Comparison of ENCODE assay signal across 13 cellular contexts in the genomic region with DNA sequence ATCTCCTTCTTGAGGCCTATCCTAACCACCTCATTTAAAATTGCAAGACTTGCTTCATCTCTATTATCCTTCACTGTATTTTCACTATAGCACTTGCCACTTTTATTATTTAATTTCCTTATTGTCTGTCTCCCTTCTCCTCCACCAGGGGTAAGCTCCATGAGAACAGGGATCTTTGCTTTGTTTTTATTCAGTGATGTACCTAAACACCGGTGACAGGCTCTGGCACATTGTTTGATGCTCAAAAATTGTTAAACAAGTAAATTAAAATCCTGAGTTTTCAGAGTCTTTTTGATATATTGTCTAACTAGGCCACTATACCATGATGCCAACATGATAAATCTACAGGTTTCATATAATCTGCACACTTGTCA. TPM values are rescaled to one million over a fixed set of nuclear protein-coding genes. Genes with fewer than 3 reads are reported as not detected.
DNase-seq lines count a peak whose midpoint lies in the region; ATAC-seq and TF ChIP-seq lines count a peak whose summit lies in the region.
"Had no signal": no experiment of that assay in that cellular context is flagged by ENCODE, and none has a peak within 500 bp of the region (broad histone marks: within the 10 kb centered on the region; RNA-seq: fewer than 3 reads in every experiment).

No MANE protein-coding gene starts in this region.

- H3K9me3 Mint-ChIP-seq in activated CD8-positive, alpha-beta memory T cell treated with anti-CD3 and anti-CD28 coated beads, Interleukin-2, amount 10 ng/mL, durations not matched to agents 7 days and 5 days (ENCODE audit: low read depth), result no peaks in the 10 kb centered on the region
- H3K9me3 Mint-ChIP-seq: activated T-helper 17 cell treated with anti-CD3 and anti-CD28 coated beads, Interleukin-2, amount 50 U/mL, for 72 hours had no signal

- H3K4me1 Mint-ChIP-seq in activated CD8-positive, alpha-beta memory T cell treated with anti-CD3 and anti-CD28 coated beads, Interleukin-2, amount 10 ng/mL, durations not matched to agents 7 days and 5 days, result peaks cover 29% of the 10 kb centered on the region

- peak overlapping the region; percentile 100 for H3K27ac ChIP-seq in ascending aorta
- H3K27ac ChIP-seq in muscle layer of colon (ENCODE audit: low read depth, low read length), result peak overlapping the region; percentile 29
- H3K27ac ChIP-seq in transverse colon, result peak overlapping the region; percentile 5 to 44 (median 36)
- H3K27ac ChIP-seq in right cardiac atrium (ENCODE audit: low read length), result no peak overlapping the region
- H3K27ac ChIP-seq: KMS-11 had no signal

- in situ Hi-C loops in transverse colon (cut with MboI; ENCODE audit: low pct_ligation_motif_present in 1 of 4, low pct_unique_long_range_greater_than_20kb in 1 of 4, low sequenced_read_pairs in 3 of 4), result no loop called here

- no peak overlapping the region for H3K9ac ChIP-seq in muscle layer of colon (ENCODE audit: low read length)
- H3K9ac ChIP-seq: KMS-11 had no signal

- peak overlapping the region in 1 of 2 donors; percentile 17 for H3K4me3 ChIP-seq in ascending aorta
- no peak overlapping the region for H3K4me3 ChIP-seq in muscle layer of colon (ENCODE audit: low read depth in 1 of 2, low read length in 2 of 2)
- no peak overlapping the region for H3K4me3 ChIP-seq in transverse colon
- no peak overlapping the region for H3K4me3 ChIP-seq in right cardiac atrium (ENCODE audit: low read length)
- H3K4me3 ChIP-seq: vagina had no signal

- no peak for TF ChIP-seq EP300 in transverse colon (IDR thresholded peaks at IDR 0.05; ENCODE audit: low read depth)

- no peak for TF ChIP-seq POLR2A in transverse colon (IDR thresholded peaks at IDR 0.05)

- ATAC-seq in activated CD8-positive, alpha-beta memory T cell treated with anti-CD3 and anti-CD28 coated beads, Interleukin-2, amount 10 ng/mL, durations not matched to agents 7 days and 5 days, result no peak
- no peak for ATAC-seq in right cardiac atrium
- ATAC-seq: activated T-helper 17 cell treated with anti-CD3 and anti-CD28 coated beads, Interleukin-2, amount 50 U/mL, for 72 hours had no signal

- WGBS in transverse colon (ENCODE audit: low coverage in 1 of 2), 2 donors, result 63 to 89% methylated on average over 1 of the region's 1 CpG
- 85% methylated on average over 1 of the region's 1 CpG for whole genome bisulfite sequencing in right cardiac atrium

- TF ChIP-seq CTCF in ascending aorta (IDR thresholded peaks at IDR 0.05), result peak in 1 of 3 experiments; percentile 6
- TF ChIP-seq CTCF in transverse colon (IDR thresholded peaks at IDR 0.05), result peak in 3 of 5 experiments; percentile 13 to 33 (median 16)

- no peaks in the 10 kb centered on the region for H3K9me3 ChIP-seq in ascending aorta
- H3K9me3 ChIP-seq in muscle layer of colon (ENCODE audit: low read length), result no peaks in the 10 kb centered on the region
- H3K9me3 ChIP-seq in transverse colon, result no peaks in the 10 kb centered on the region
- H3K9me3 ChIP-seq in right cardiac atrium (ENCODE audit: control insufficient read depth, low read length), result no peaks in the 10 kb centered on the region
- H3K9me3 ChIP-seq: vagina had no signal

- H3K27ac Mint-ChIP-seq in activated CD8-positive, alpha-beta memory T cell treated with anti-CD3 and anti-CD28 coated beads, Interleukin-2, amount 10 ng/mL, durations not matched to agents 7 days and 5 days, result peak overlapping the region; percentile 12
- H3K27ac Mint-ChIP-seq: activated T-helper 17 cell treated with anti-CD3 and anti-CD28 coated beads, Interleukin-2, amount 50 U/mL, for 72 hours had no signal

- CTCF ChIA-PET in activated CD8-positive, alpha-beta memory T cell treated with anti-CD3 and anti-CD28 coated beads, Interleukin-2, amount 10 ng/mL, durations not matched to agents 7 days and 5 days (lab: Charles Lee), result no interaction called here

- no peaks in the 10 kb centered on the region for H3K27me3 Mint-ChIP-seq in activated CD8-positive, alpha-beta memory T cell treated with anti-CD3 and anti-CD28 coated beads, Interleukin-2, amount 10 ng/mL, durations not matched to agents 7 days and 5 days
- H3K27me3 Mint-ChIP-seq: activated T-helper 17 cell treated with anti-CD3 and anti-CD28 coated beads, Interleukin-2, amount 50 U/mL, for 72 hours had no signal

- DNase-seq in activated CD8-positive, alpha-beta memory T cell treated with anti-CD3 and anti-CD28 coated beads, Interleukin-2, amount 10 ng/mL, durations not matched to agents 7 days and 5 days, result no peak
- DNase-seq in activated CD8-positive, alpha-beta memory T cell treated with anti-CD3 and anti-CD28 coated beads for 24 hours, result no peak
- DNase-seq in ascending aorta (ENCODE audit: low spot score in 2 of 2), result no peak
- no peak for DNase-seq in transverse colon
- DNase-seq in right cardiac atrium, result no peak
- DNase-seq in NCI-H526 (lab: John Stamatoyannopoulos, UW), result no peak
- DNase-seq in NCI-H1105 (lab: John Stamatoyannopoulos, UW), result no peak
- DNase-seq: activated CD4-positive, alpha-beta T cell treated with anti-CD3 and anti-CD28 coated beads for 48 hours; stimulated activated CD4-positive, alpha-beta T cell treated with anti-CD3 and anti-CD28 coated beads, Interleukin-12 subunit alpha, Interleukin-12 subunit beta, amount 100 ng/mL, for 4 hours had no signal

- H3K4me3 Mint-ChIP-seq in activated CD8-positive, alpha-beta memory T cell treated with anti-CD3 and anti-CD28 coated beads, Interleukin-2, amount 10 ng/mL, durations not matched to agents 7 days and 5 days, result no peak overlapping the region
- H3K4me3 Mint-ChIP-seq: activated T-helper 17 cell treated with anti-CD3 and anti-CD28 coated beads, Interleukin-2, amount 50 U/mL, for 72 hours had no signal

- H3K27me3 ChIP-seq in ascending aorta, result no peaks in the 10 kb centered on the region
- no peaks in the 10 kb centered on the region for H3K27me3 ChIP-seq in muscle layer of colon (ENCODE audit: control insufficient read depth in 1 of 2, insufficient read depth in 2 of 2, low read length in 2 of 2)
- no peaks in the 10 kb centered on the region for H3K27me3 ChIP-seq in transverse colon
- no peaks in the 10 kb centered on the region for H3K27me3 ChIP-seq in right cardiac atrium (ENCODE audit: control insufficient read depth, insufficient read depth)
- H3K27me3 ChIP-seq: vagina had no signal

- H3K36me3 ChIP-seq in ascending aorta, result no peaks in the 10 kb centered on the region
- H3K36me3 ChIP-seq in muscle layer of colon (ENCODE audit: insufficient read depth, low read length), result no peaks in the 10 kb centered on the region
- no peaks in the 10 kb centered on the region for H3K36me3 ChIP-seq in transverse colon
- H3K36me3 ChIP-seq: vagina had no signal

- intact Hi-C loops in ascending aorta (cut with DNase I) (no loop called here), transverse colon (cut with DNase I; ENCODE audit: low total_unique reads) (no loop called here), right cardiac atrium (cut with DNase I) (loop anchor here in 1 of 4 donors (10.0 kb wide), 1 partner anchor 55 kb away; no protein-coding TSS in a partner anchor)

- peaks cover 4% of the 10 kb centered on the region for H3K36me3 Mint-ChIP-seq in activated CD8-positive, alpha-beta memory T cell treated with anti-CD3 and anti-CD28 coated beads, Interleukin-2, amount 10 ng/mL, durations not matched to agents 7 days and 5 days

- H3K4me1 ChIP-seq in ascending aorta (peaks cover 4 to 22% of the 10 kb centered on the region in 2 donors), muscle layer of colon (ENCODE audit: insufficient read depth, low read length) (peaks cover 15% of the 10 kb centered on the region), transverse colon (peaks cover 7 to 41% (median 24%) of the 10 kb centered on the region in 4 donors), right cardiac atrium (ENCODE audit: control insufficient read depth, insufficient read depth, low read length) (peaks cover 2% of the 10 kb centered on the region)

RNA-seq across cellular contexts. Expression of a gene that starts 17.2 kb away (rescaled TPM):
- 10 to 100 TPM; 74.6 to 75.5 TPM for total RNA-seq in activated CD8-positive, alpha-beta memory T cell treated with anti-CD3 and anti-CD28 coated beads, Interleukin-2, amount 10 ng/mL, durations not matched to agents 7 days and 5 days
- total RNA-seq in ascending aorta (53.9 TPM), transverse colon (10 to 100 TPM; 28.4 to 81.9 (median 42.6) TPM), right cardiac atrium (10 to 100 TPM; 25.9 to 34.2 (median 31.9) TPM)
- polyA plus RNA-seq in right cardiac atrium, result 15.2 TPM

RNA-seq across cellular contexts. Expression of a gene that starts 22.8 kb away (rescaled TPM):
- 1 to 10 TPM; 1.6 to 1.8 TPM for total RNA-seq in activated CD8-positive, alpha-beta memory T cell treated with anti-CD3 and anti-CD28 coated beads, Interleukin-2, amount 10 ng/mL, durations not matched to agents 7 days and 5 days
- not detected for total RNA-seq in ascending aorta
- 1 to 10 TPM in 3 of 4 donors, under 1 TPM in 1; 0.75 to 3.0 (median 1.7) TPM for total RNA-seq in transverse colon
- total RNA-seq in right cardiac atrium, result 1 to 10 TPM; 3.3 to 4.0 (median 3.5) TPM
- 11.7 TPM for polyA plus RNA-seq in right cardiac atrium
